Comparison of ENCODE assay signal across 26 cellular contexts in the genomic region with DNA sequence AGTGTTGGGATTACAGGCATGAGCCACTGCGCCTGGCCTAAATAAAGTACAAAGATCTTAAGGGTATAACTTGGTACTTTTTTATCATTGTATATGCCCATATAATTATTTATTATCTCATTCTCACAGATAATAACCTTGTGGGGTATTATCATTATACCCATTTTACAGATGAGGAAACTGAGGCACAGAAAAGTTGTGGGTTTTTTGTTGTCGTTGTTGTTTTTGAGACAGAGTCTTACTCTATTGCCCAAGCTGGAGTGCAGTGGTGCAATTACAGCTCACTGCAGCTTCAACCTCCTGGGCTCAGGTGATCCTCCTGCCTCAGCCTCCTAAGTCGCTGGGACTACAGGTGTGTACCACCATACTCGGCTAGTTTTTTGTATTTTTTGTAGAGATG. TPM values are rescaled to one million over a fixed set of nuclear protein-coding genes. Genes with fewer than 3 reads are reported as not detected.
A peak's percentile ranks its signal among the peaks of the same experiment; 100 is the strongest.
DNase-seq lines count a peak whose midpoint lies in the region; ATAC-seq and TF ChIP-seq lines count a peak whose summit lies in the region.
"Had no signal": no experiment of that assay in that cellular context is flagged by ENCODE, and none has a peak within 500 bp of the region (broad histone marks: within the 10 kb centered on the region; RNA-seq: fewer than 3 reads in every experiment).

No MANE protein-coding gene starts in this region.

- ATAC-seq in HG03354 (IDR thresholded peaks at IDR 0.05; ENCODE audit: poor library complexity, severe bottlenecking, unreplicated experiment) (no peak), HG02885 (IDR thresholded peaks at IDR 0.05; ENCODE audit: poor library complexity, unreplicated experiment) (no peak), HG03460 (IDR thresholded peaks at IDR 0.05; ENCODE audit: unreplicated experiment) (no peak)
- ATAC-seq: left lung, sciatic nerve had no signal

- no peak for TF ChIP-seq CTCF in C4-2B (conservative IDR thresholded peaks at IDR 0.05)
- TF ChIP-seq CTCF in PC-9 (conservative IDR thresholded peaks at IDR 0.05): no peak
- no peak for TF ChIP-seq CTCF in endodermal cell (conservative IDR thresholded peaks at IDR 0.05)
- no peak for TF ChIP-seq CTCF in prostate gland (IDR thresholded peaks at IDR 0.05)

- peak overlapping the region; percentile 97 for H3K4me2 ChIP-seq in PC-9

- no peak overlapping the region for H3K4me3 ChIP-seq in PC-9
- no peak overlapping the region for H3K4me3 ChIP-seq in endodermal cell (ENCODE audit: low read length)
- no peak overlapping the region for H3K4me3 ChIP-seq in prostate gland
- H3K4me3 ChIP-seq: tibial artery had no signal

- no peak overlapping the region for H3K4me3 Mint-ChIP-seq in endodermal cell
- H3K4me3 Mint-ChIP-seq: activated CD4-positive, alpha-beta T cell treated with anti-CD3 and anti-CD28 coated beads, Interleukin-2, amount 10 ng/mL, durations not matched to agents 7 days and 5 days; activated naive CD8-positive, alpha-beta T cell; naive B cell had no signal

- no peaks in the 10 kb centered on the region for H3K27me3 ChIP-seq in PC-9 (ENCODE audit: insufficient read depth, low read depth)
- H3K27me3 ChIP-seq in endodermal cell (ENCODE audit: control insufficient read depth, insufficient read depth, low read length, poor library complexity, severe bottlenecking): no peaks in the 10 kb centered on the region
- H3K27me3 ChIP-seq in prostate gland (replicated peaks; ENCODE audit: insufficient read depth): no peaks in the 10 kb centered on the region

- no peak overlapping the region for H2AFZ ChIP-seq in PC-9

- H3K9me3 Mint-ChIP-seq in endodermal cell: no peaks in the 10 kb centered on the region
- H3K9me3 Mint-ChIP-seq: activated CD4-positive, alpha-beta T cell treated with anti-CD3 and anti-CD28 coated beads, Interleukin-2, amount 10 ng/mL, durations not matched to agents 7 days and 5 days; CD4-positive, alpha-beta memory T cell; naive B cell had no signal

- H3F3A ChIP-seq in PC-9 (ENCODE audit: insufficient read depth, low read depth): peaks cover 56% of the 10 kb centered on the region

- CTCF ChIA-PET in PC-9 (lab: Charles Lee): no interaction called here

- peak overlapping the region; percentile 89 for H3K27ac ChIP-seq in C4-2B
- peak overlapping the region; percentile 96 for H3K27ac ChIP-seq in PC-9
- H3K27ac ChIP-seq in endodermal cell (ENCODE audit: low read depth, low read length): no peak overlapping the region
- peak overlapping the region; percentile 86 to 90 for H3K27ac ChIP-seq in prostate gland
- H3K27ac ChIP-seq: neutrophil, tibial artery, WERI-Rb-1 had no signal

- H4K20me1 ChIP-seq in PC-9 (ENCODE audit: insufficient read depth): no peaks in the 10 kb centered on the region

- no peak for TF ChIP-seq POLR2A in prostate gland (IDR thresholded peaks at IDR 0.05)

- no peaks in the 10 kb centered on the region for H3K27me3 Mint-ChIP-seq in endodermal cell (ENCODE audit: insufficient read depth)
- H3K27me3 Mint-ChIP-seq: activated naive CD8-positive, alpha-beta T cell; CD4-positive, alpha-beta memory T cell; naive B cell had no signal

- DNase-seq in PC-9 (no peak), endodermal cell (no peak), prostate gland (ENCODE audit: low spot score) (no peak), GM19238 (ENCODE audit: insufficient read length, low spot score) (no peak)
- DNase-seq: activated CD4-positive, alpha-beta T cell treated with anti-CD3 and anti-CD28 coated beads, Interleukin-2, amount 10 ng/mL, durations not matched to agents 7 days and 5 days; activated effector memory CD4-positive, alpha-beta T cell treated with Interleukin-2 at 50 U/mL for 16 hours; activated T-cell treated with anti-CD3 and anti-CD28 coated beads, Interleukin-2, amount 50 U/mL, for 1 hour; AML-193; CD4-positive, alpha-beta memory T cell; erythroblast; left lung; naive B cell; NCI-H146; NCI-H2107; stimulated activated CD4-positive, alpha-beta T cell treated with anti-CD3 and anti-CD28 coated beads, Interleukin-4, amount 100 ng/mL, for 1 hour; SW 1271; T-helper 9 cell; tibial artery; WERI-Rb-1 had no signal

- H3K9me2 ChIP-seq in PC-9 (ENCODE audit: insufficient read depth): no peaks in the 10 kb centered on the region

- 84 to 97% methylated on average over 3 to 4 of the region's 4 CpGs for WGBS in endodermal cell (ENCODE audit: insufficient coverage in 1 of 2, insufficient read length in 1 of 2), 2 experiments
- 96% methylated on average over 4 of the region's 4 CpGs for WGBS in prostate gland

- peaks cover 42% of the 10 kb centered on the region for H3K4me1 Mint-ChIP-seq in endodermal cell

- intact Hi-C loops in PC-9 (cut with micrococcal nuclease; ENCODE audit: unreplicated experiment) (no loop called here), prostate gland (cut with DNase I) (no loop called here)

- H3K36me3 Mint-ChIP-seq in endodermal cell (ENCODE audit: low read depth): peaks cover 20% of the 10 kb centered on the region
- H3K36me3 Mint-ChIP-seq: activated naive CD8-positive, alpha-beta T cell; naive B cell had no signal

- H3K9me3 ChIP-seq in PC-9 (ENCODE audit: insufficient read depth, low read depth) (no peaks in the 10 kb centered on the region), endodermal cell (ENCODE audit: control insufficient read depth, low read length) (no peaks in the 10 kb centered on the region), prostate gland (no peaks in the 10 kb centered on the region)
- H3K9me3 ChIP-seq: left lung, neutrophil, tibial artery had no signal

- H3K36me3 ChIP-seq in PC-9 (ENCODE audit: low read depth) (0 out of 2 replicates have a peak, but pooled peaks cover 12% of the 10 kb centered on the region), endodermal cell (ENCODE audit: control insufficient read depth, insufficient read depth, low read length) (peaks cover 21% of the 10 kb centered on the region), prostate gland (no peaks in the 10 kb centered on the region)
- H3K36me3 ChIP-seq: neutrophil, WERI-Rb-1 had no signal

- peaks cover 53% of the 10 kb centered on the region for H3K79me2 ChIP-seq in PC-9 (ENCODE audit: low read depth)

- peak overlapping the region; percentile 73 for H3K9ac ChIP-seq in endodermal cell (ENCODE audit: extremely low read depth, low read length, poor library complexity, severe bottlenecking)

- no TSS peak for BruUV-seq in PC-9 (replicated peaks; lab: Mats Ljungman, UMichigan)

- peak overlapping the region; percentile 98 for H3K27ac Mint-ChIP-seq in endodermal cell
- H3K27ac Mint-ChIP-seq: activated CD4-positive, alpha-beta T cell treated with anti-CD3 and anti-CD28 coated beads, Interleukin-2, amount 10 ng/mL, durations not matched to agents 7 days and 5 days; activated naive CD8-positive, alpha-beta T cell; CD4-positive, alpha-beta memory T cell; naive B cell had no signal

- POLR2A ChIA-PET in PC-9 (lab: Charles Lee; ENCODE audit: unreplicated experiment): interaction anchor here (1.2 kb wide), 1 partner anchor 24 kb away, joined by 12 read pairs; a partner anchor contains a TSS

- H3K4me1 ChIP-seq in PC-9 (replicated peaks; ENCODE audit: insufficient read depth): peaks cover 58% of the 10 kb centered on the region
- H3K4me1 ChIP-seq in endodermal cell (ENCODE audit: control insufficient read depth, insufficient read depth, low read length): peaks cover 18% of the 10 kb centered on the region
- H3K4me1 ChIP-seq in prostate gland (replicated peaks): no peaks in the 10 kb centered on the region

RNA-seq across cellular contexts. Expression of a gene that starts 4.1 kb away (rescaled TPM):
- total RNA-seq in PC-9 (2021) (30.3 and 31.1 TPM in 2 replicates), endodermal cell (10 to 100 TPM; 39.7 to 39.9 TPM), prostate gland (10 to 100 TPM; 23.2 to 37.5 TPM)
- polyA plus RNA-seq in endodermal cell (2013, experiment 1 of 2): 14.2 TPM
- 10.8 TPM for polyA plus RNA-seq in endodermal cell (2013, experiment 2 of 2)

RNA-seq across cellular contexts. Expression of a gene that starts 24.8 kb away (rescaled TPM):
- total RNA-seq in PC-9 (2021) (35.3 and 40.2 TPM in 2 replicates), endodermal cell (10 to 100 TPM; 12.7 to 18.3 TPM), prostate gland (10 to 100 TPM; 15.2 to 29.0 TPM)
- 8.4 TPM for polyA plus RNA-seq in endodermal cell (2013, experiment 1 of 2)
- polyA plus RNA-seq in endodermal cell (2013, experiment 2 of 2): 7.3 TPM

RNA-seq across cellular contexts. Expression of a gene that starts 56.0 kb away (rescaled TPM):
- total RNA-seq in PC-9 (2021) (63.3 and 71.0 TPM in 2 replicates), endodermal cell (100 to 1,000 TPM; 138 to 165 TPM), prostate gland (100 to 1,000 TPM in 1 of 2 donors, 10 to 100 TPM in 1; 34.5 to 126 TPM)
- polyA plus RNA-seq in endodermal cell (2013, experiment 1 of 2): 81.3 TPM
- polyA plus RNA-seq in endodermal cell (2013, experiment 2 of 2): 75.7 TPM
